Comparison of ENCODE assay signal across 8 cellular contexts in the genomic region with DNA sequence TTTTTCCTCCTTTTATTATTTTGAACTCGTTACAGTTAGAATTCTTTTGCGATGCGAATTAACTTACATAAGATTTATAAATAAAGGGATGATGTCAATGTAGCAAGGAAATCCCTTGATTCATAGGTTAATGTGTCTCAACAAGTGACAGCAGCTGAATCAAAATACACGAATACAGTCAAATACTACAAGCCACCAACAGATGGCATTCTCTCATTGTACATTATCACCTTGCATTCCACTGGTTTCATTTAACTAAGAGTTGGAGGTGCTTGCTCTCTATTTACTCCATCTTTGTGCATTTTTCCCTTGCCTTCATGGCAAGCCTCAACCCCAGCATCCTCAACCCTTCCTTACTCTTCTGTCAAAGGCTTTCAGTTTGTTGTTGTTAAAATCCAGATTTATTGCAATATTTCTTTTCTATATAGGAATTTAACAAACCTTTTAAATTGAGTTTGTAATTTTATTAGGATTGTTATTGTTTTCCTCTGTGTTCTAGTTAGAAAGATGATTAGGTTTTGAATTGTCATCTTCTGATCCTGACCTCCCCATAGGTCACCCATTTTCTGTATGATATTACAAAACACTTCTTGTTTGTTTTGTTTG.
DNase-seq lines count a peak whose midpoint lies in the region; ATAC-seq and TF ChIP-seq lines count a peak whose summit lies in the region.

No MANE protein-coding gene starts in this region.

- H3K27ac ChIP-seq in thoracic aorta, result no peak overlapping the region

- H3K27me3 ChIP-seq in thoracic aorta (replicated peaks; ENCODE audit: insufficient read depth), result no peaks in the 10 kb centered on the region

- no peaks in the 10 kb centered on the region for H3K4me1 ChIP-seq in thoracic aorta (ENCODE audit: control insufficient read depth in 1 of 2, low read depth in 2 of 2)

- H3K4me3 ChIP-seq in thoracic aorta, result no peak overlapping the region

- peak; percentile 47 for TF ChIP-seq CTCF in thoracic aorta (IDR thresholded peaks at IDR 0.05)

- peak; percentile 89 for ATAC-seq in GM19328 (IDR thresholded peaks at IDR 0.05; ENCODE audit: unreplicated experiment)
- ATAC-seq in HG03139 (IDR thresholded peaks at IDR 0.05; ENCODE audit: unreplicated experiment), result peak; percentile 87
- no peak for ATAC-seq in thoracic aorta (ENCODE audit: insufficient number of reproducible peaks, low FRiP score, low read depth)

- H3K9me3 ChIP-seq in thoracic aorta, result no peaks in the 10 kb centered on the region

- H3K36me3 ChIP-seq in thoracic aorta, result no peaks in the 10 kb centered on the region

- DNase-seq in DMS153 (lab: John Stamatoyannopoulos, UW), result peak; percentile 53
- peak; percentile 7 for DNase-seq in NCI-H2196 treated with DMSO at 0.1 percent for 48 hours (lab: John Stamatoyannopoulos, UW; ENCODE audit: unreplicated experiment)
- DNase-seq in amniotic stem cell (lab: John Stamatoyannopoulos, UW), result peak; percentile 3
- DNase-seq in iris pigment epithelial cell (ENCODE audit: low read depth), result peak; percentile 51
- DNase-seq in thoracic aorta (ENCODE audit: low spot score), result no peak
- DNase-seq in stimulated activated CD4-positive, alpha-beta T cell treated with anti-CD3 and anti-CD28 coated beads, Interleukin-4, amount 100 ng/mL, for 1 hour, result no peak

Comparison
In these comparisons a context has a peak if more than half of its experiments do, and no peak if none do; other contexts are left out.
1. DNase-seq: peak in DMS153 (single experiment), NCI-H2196 treated with DMSO at 0.1 percent for 48 hours (single experiment), amniotic stem cell (single experiment) and iris pigment epithelial cell (single experiment); none in thoracic aorta (single experiment) and stimulated activated CD4-positive, alpha-beta T cell treated with anti-CD3 and anti-CD28 coated beads, Interleukin-4, amount 100 ng/mL, for 1 hour (single experiment).